ENCODE assay signal across 10 cellular contexts in the genomic region with DNA sequence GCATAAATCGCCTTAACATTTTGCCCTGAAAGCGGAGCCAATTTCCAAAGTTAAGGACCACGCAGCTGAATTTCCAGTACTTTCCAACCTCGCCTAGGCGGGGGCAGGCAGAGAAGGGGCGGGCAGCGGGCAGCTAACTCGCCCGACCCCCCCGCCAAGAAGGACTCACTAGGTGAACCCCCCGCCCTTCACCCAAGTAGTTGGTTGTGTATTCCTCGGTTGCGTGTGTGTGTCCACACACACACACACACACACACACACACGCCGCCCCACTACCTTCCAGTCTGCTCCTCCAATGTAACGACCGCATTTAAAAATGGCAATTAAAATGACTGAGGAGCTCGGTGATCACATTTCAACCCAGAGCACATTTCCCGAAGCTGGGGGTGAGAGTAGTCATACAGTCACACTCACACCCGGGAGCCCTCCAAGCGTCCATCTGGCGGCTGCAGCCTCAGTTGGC. TPM values are rescaled to one million over a fixed set of nuclear protein-coding genes. Genes with fewer than 3 reads are reported as not detected.
DNase-seq lines count a peak whose midpoint lies in the region; ATAC-seq and TF ChIP-seq lines count a peak whose summit lies in the region.
"Had no signal": no experiment of that assay in that cellular context is flagged by ENCODE, and none has a peak within 500 bp of the region (broad histone marks: within the 10 kb centered on the region; RNA-seq: fewer than 3 reads in every experiment).

No MANE protein-coding gene starts in this region.

- H3K27ac Mint-ChIP-seq in MCF 10A (ENCODE audit: low read depth, unreplicated experiment): no peak overlapping the region
- H3K27ac Mint-ChIP-seq: activated T-helper 2 cell treated with anti-CD3 and anti-CD28 coated beads, Interferon-gamma antibody, Interleukin-2, Interleukin-4, amounts not matched to agents 10 μg/mL and 5 μg/mL and 100 μg/mL, durations not matched to agents 14 hours and 24 hours and 36 hours; CD4-positive, alpha-beta memory T cell had no signal

- CTCF ChIA-PET in MCF 10A (lab: Yijun Ruan, JAX): interaction anchor here (0.6 to 4.5 kb wide), 23 partner anchors 11 to 855 kb away, joined by 3 to 49 read pairs (median 5); no protein-coding TSS in a partner anchor

- H3K36me3 ChIP-seq in left lung: no peaks in the 10 kb centered on the region
- H3K36me3 ChIP-seq in upper lobe of right lung: no peaks in the 10 kb centered on the region

- DNase-seq in NCI-H82 (lab: John Stamatoyannopoulos, UW): peak; percentile 18
- no peak for DNase-seq in NCI-H82 treated with DMSO at 0.1 percent for 48 hours (lab: John Stamatoyannopoulos, UW; ENCODE audit: unreplicated experiment)
- peak; percentile 31 for DNase-seq in MCF 10A (ENCODE audit: unreplicated experiment)
- no peak for DNase-seq in left lung
- DNase-seq in upper lobe of right lung: no peak
- DNase-seq in kidney glomerular epithelial cell (lab: John Stamatoyannopoulos, UW): no peak
- DNase-seq in D341Med (ENCODE audit: low spot score): no peak
- DNase-seq: CD4-positive, alpha-beta memory T cell had no signal

- no peaks in the 10 kb centered on the region for H3K9me3 ChIP-seq in left lung
- no peaks in the 10 kb centered on the region for H3K9me3 ChIP-seq in upper lobe of right lung

- no peaks in the 10 kb centered on the region for H3K36me3 Mint-ChIP-seq in MCF 10A (ENCODE audit: insufficient read depth, unreplicated experiment)

- H3K27ac ChIP-seq in left lung: no peak overlapping the region
- H3K27ac ChIP-seq in upper lobe of right lung: no peak overlapping the region

- H3K9me3 Mint-ChIP-seq in MCF 10A (ENCODE audit: unreplicated experiment): no peaks in the 10 kb centered on the region
- H3K9me3 Mint-ChIP-seq: activated T-helper 2 cell treated with anti-CD3 and anti-CD28 coated beads, Interferon-gamma antibody, Interleukin-2, Interleukin-4, amounts not matched to agents 10 μg/mL and 5 μg/mL and 100 μg/mL, durations not matched to agents 14 hours and 24 hours and 36 hours had no signal

- peaks cover 10 to 36% of the 10 kb centered on the region in 2 donors for H3K4me1 ChIP-seq in left lung
- peaks cover 29% of the 10 kb centered on the region for H3K4me1 ChIP-seq in upper lobe of right lung

- BruUV-seq in MCF 10A (replicated peaks; lab: Mats Ljungman, UMichigan): no TSS peak

- H3K4me3 Mint-ChIP-seq in MCF 10A (ENCODE audit: unreplicated experiment): peak overlapping the region; percentile 73

- ATAC-seq in left lung (no peak), upper lobe of right lung (no peak), GM21529 (IDR thresholded peaks at IDR 0.05; ENCODE audit: unreplicated experiment) (no peak)

- intact Hi-C loops in MCF 10A (cut with micrococcal nuclease): loop anchor here (10.0 kb wide), 1 partner anchor 345 kb away; no protein-coding TSS in a partner anchor
- intact Hi-C loops in left lung (cut with DNase I): no loop called here
- intact Hi-C loops in upper lobe of right lung (cut with DNase I): no loop called here

- no peak for TF ChIP-seq CTCF in MCF 10A (IDR thresholded peaks at IDR 0.05; ENCODE audit: unreplicated experiment)
- no peak for TF ChIP-seq CTCF in left lung (IDR thresholded peaks at IDR 0.05)
- TF ChIP-seq CTCF in upper lobe of right lung (IDR thresholded peaks at IDR 0.05): no peak

- peaks cover 28% of the 10 kb centered on the region for H3K4me1 Mint-ChIP-seq in MCF 10A (ENCODE audit: insufficient read depth, unreplicated experiment)

- no peaks in the 10 kb centered on the region for H3K27me3 Mint-ChIP-seq in MCF 10A (ENCODE audit: insufficient read depth, unreplicated experiment)

- peaks cover 65 to 98% of the 10 kb centered on the region in 2 donors for H3K27me3 ChIP-seq in left lung
- H3K27me3 ChIP-seq in upper lobe of right lung: peaks cover 76% of the 10 kb centered on the region

- H3K4me3 ChIP-seq in left lung (peak overlapping the region; percentile 26 to 32), upper lobe of right lung (peak overlapping the region; percentile 50)

- POLR2A ChIA-PET in MCF 10A (lab: Yijun Ruan, JAX): interaction anchor here (0.6 to 2.7 kb wide), 16 partner anchors 19 to 843 kb away, joined by 3 to 15 read pairs (median 4); no protein-coding TSS in a partner anchor

RNA-seq across cellular contexts. Expression of a gene that starts 1.4 kb away (rescaled TPM):
- 5.0 and 9.9 TPM in 2 replicates for total RNA-seq in MCF 10A (2022)
- total RNA-seq in left lung: 1 to 10 TPM; 3.4 to 7.1 TPM
- total RNA-seq in upper lobe of right lung: 4.3 TPM
- total RNA-seq: activated T-helper 2 cell treated with anti-CD3 and anti-CD28 coated beads, Interferon-gamma antibody, Interleukin-2, Interleukin-4, amounts not matched to agents 10 μg/mL and 5 μg/mL and 100 μg/mL, durations not matched to agents 14 hours and 24 hours and 36 hours had no signal

Comparison
In these comparisons a context has a peak if more than half of its experiments do, and no peak if none do; other contexts are left out.
1. DNase-seq: peak in NCI-H82 (single experiment) and MCF 10A (single experiment); none in NCI-H82 treated with DMSO at 0.1 percent for 48 hours (single experiment), left lung (0 of 2), upper lobe of right lung (single experiment), kidney glomerular epithelial cell (single experiment) and D341Med (single experiment).